1 cellular context compared by ENCODE assay signal in the genomic region with DNA sequence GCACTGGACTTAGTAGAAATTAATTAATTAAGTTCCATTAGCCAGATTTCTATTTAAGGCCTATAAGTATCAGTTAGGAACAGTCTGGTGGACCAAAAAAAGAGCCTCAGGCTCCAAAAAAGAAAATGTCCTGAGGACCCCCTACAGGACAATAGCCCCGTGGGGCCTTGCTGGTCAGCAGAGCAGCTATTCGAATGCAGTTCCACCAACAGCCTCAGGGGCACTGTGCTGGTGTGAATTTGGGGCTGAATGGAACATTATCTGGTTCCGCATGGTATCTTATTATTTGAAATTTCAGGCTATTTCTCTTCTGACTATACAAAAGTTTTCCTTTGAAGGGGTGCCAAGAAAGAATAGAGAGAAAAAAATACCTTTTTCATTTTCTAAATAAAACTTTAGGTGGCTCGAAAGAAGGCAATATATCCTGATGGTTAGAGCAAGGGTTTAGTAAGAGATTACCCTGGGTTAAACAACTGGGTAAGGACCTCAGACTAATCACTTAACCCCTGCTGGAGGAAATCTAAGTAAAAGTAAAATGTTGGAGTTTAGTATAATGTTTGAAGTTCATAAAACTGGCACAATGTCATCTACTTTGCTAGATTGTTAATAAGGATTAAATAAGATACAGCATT.
TF ChIP-seq lines count a peak whose summit lies in the region.

No MANE protein-coding gene starts in this region.

TF ChIP-seq in HCT116, 20 proteins besides CTCF, POLR2A, EP300 and RAD21 (continued from another document):
- no peak for TF ChIP-seq POLR2AphosphoS5 (IDR thresholded peaks at IDR 0.05; ENCODE audit: low read depth, low read length)
